Comparison of ENCODE assay signal across 9 cellular contexts in genomic region chr3:116139607-116140006, GRCh38.
DNase-seq lines count a peak whose midpoint lies in the region; ATAC-seq and TF ChIP-seq lines count a peak whose summit lies in the region.
"Had no signal": no experiment of that assay in that cellular context is flagged by ENCODE, and none has a peak within 500 bp of the region (broad histone marks: within the 10 kb centered on the region; RNA-seq: fewer than 3 reads in every experiment).

No MANE protein-coding gene starts in this region.

- in situ Hi-C loops in astrocyte of the spinal cord (cut with HindIII; ENCODE audit: low sequenced_read_pairs), result no loop called here

- no peak for TF ChIP-seq CTCF in astrocyte of the spinal cord (IDR thresholded peaks at IDR 0.05; ENCODE audit: low read depth, low read length)

- H3K27ac ChIP-seq in substantia nigra (ENCODE audit: low read depth, low read length, poor library complexity, severe bottlenecking), result peak overlapping the region; percentile 90

- ATAC-seq in GM19351 (IDR thresholded peaks at IDR 0.05; ENCODE audit: unreplicated experiment) (peak; percentile 79), HG02970 (IDR thresholded peaks at IDR 0.05; ENCODE audit: low FRiP score, unreplicated experiment) (peak; percentile 34)
- ATAC-seq: right cardiac atrium had no signal

- no peak overlapping the region for H3K4me3 ChIP-seq in astrocyte of the spinal cord (ENCODE audit: low read depth, low read length)

- DNase-seq in astrocyte of the spinal cord (ENCODE audit: low read depth, low spot score) (peak; percentile 39), substantia nigra (lab: John Stamatoyannopoulos, UW) (peak in 15 of 49 donors; percentile 1 to 74 (median 16)), GDM1 (lab: John Stamatoyannopoulos, UW) (no peak), SK-N-DZ (ENCODE audit: low spot score) (no peak), germinal center (ENCODE audit: low spot score) (no peak)
- DNase-seq: activated CD4-positive, alpha-beta T cell treated with anti-CD3 and anti-CD28 coated beads for 4 hours; right cardiac atrium had no signal
